In the genomic region with DNA sequence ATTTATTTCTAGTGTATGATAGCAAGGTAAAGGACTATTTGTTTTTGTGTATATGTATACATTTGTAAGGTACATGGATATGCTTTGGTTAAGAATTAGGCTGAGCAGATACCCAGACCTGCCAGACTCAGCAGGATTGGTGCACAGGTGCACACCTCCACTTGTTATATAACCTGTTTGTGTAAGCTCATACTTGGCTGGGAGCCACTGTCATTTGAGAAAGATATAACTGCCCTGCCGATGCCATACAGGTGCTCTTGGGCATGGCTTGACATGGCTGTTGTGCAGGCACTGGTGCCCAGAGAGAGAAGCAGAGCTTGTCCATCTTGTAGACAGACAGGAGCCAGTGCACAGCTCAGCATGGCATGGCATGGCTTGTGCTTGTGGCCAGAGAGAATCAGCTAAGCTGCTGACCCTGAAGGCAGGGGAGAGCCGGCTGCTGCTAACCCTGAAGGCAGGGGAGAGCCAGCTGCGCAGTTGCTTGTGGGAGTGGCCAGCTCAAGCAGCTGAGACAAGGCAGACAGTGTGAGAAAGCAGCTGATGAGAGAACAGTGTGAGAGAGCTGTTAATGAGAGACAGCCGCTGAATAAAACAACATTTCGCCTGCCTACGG, we compare ENCODE assay signal across 18 cellular contexts.
A peak's percentile ranks its signal among the peaks of the same experiment; 100 is the strongest.
DNase-seq lines count a peak whose midpoint lies in the region; ATAC-seq, FAIRE-seq and TF ChIP-seq lines count a peak whose summit lies in the region.
"Had no signal": no experiment of that assay in that cellular context is flagged by ENCODE, and none has a peak within 500 bp of the region (broad histone marks: within the 10 kb centered on the region; RNA-seq: fewer than 3 reads in every experiment).

No MANE protein-coding gene starts in this region.

- no peak overlapping the region for H3K27ac Mint-ChIP-seq in activated CD8-positive, alpha-beta T cell treated with anti-CD3 and anti-CD28 coated beads, Interleukin-2, amount 10 ng/mL, durations not matched to agents 7 days and 5 days
- H3K27ac Mint-ChIP-seq: nephron progenitor cell; T-helper 1 cell treated with Interleukin-12 subunit alpha and Interleukin-12 subunit beta and Interleukin-4 antibody, amounts not matched to agents 30 μg/mL and 1 μg/mL, for 36 hours had no signal

- TF ChIP-seq CTCF in coronary artery (IDR thresholded peaks at IDR 0.05) = no peak

- H3K4me3 ChIP-seq in coronary artery = no peak overlapping the region
- H3K4me3 ChIP-seq: BLaER1 treated with 17β-estradiol and CSF1 and Interleukin-3, amounts not matched to agents 10 nM and 100 nM; HAP-1 had no signal

- H3K4me1 Mint-ChIP-seq in activated CD8-positive, alpha-beta T cell treated with anti-CD3 and anti-CD28 coated beads, Interleukin-2, amount 10 ng/mL, durations not matched to agents 7 days and 5 days (ENCODE audit: low read depth) = peaks cover 4% of the 10 kb centered on the region
- H3K4me1 Mint-ChIP-seq: nephron progenitor cell had no signal

- H3K36me3 Mint-ChIP-seq in activated CD8-positive, alpha-beta T cell treated with anti-CD3 and anti-CD28 coated beads, Interleukin-2, amount 10 ng/mL, durations not matched to agents 7 days and 5 days (ENCODE audit: low read depth) = peaks cover 21% of the 10 kb centered on the region

- POLR2A ChIA-PET in activated CD8-positive, alpha-beta T cell treated with anti-CD3 and anti-CD28 coated beads, Interleukin-2, amount 10 ng/mL, durations not matched to agents 7 days and 5 days (lab: Charles Lee) = interaction anchor here (1.6 kb wide), 1 partner anchor 188 kb away, joined by 3 read pairs; a partner anchor contains a TSS

- H3K9me3 Mint-ChIP-seq in activated CD8-positive, alpha-beta T cell treated with anti-CD3 and anti-CD28 coated beads, Interleukin-2, amount 10 ng/mL, durations not matched to agents 7 days and 5 days (ENCODE audit: insufficient read depth) = no peaks in the 10 kb centered on the region
- H3K9me3 Mint-ChIP-seq: T-helper 1 cell treated with Interleukin-12 subunit alpha and Interleukin-12 subunit beta and Interleukin-4 antibody, amounts not matched to agents 30 μg/mL and 1 μg/mL, for 36 hours had no signal

- CTCF ChIA-PET in activated CD8-positive, alpha-beta T cell treated with anti-CD3 and anti-CD28 coated beads, Interleukin-2, amount 10 ng/mL, durations not matched to agents 7 days and 5 days (lab: Charles Lee) = interaction anchor here (0.9 to 3.7 kb wide), 3 partner anchors 10 to 157 kb away, joined by 3 to 21 read pairs (median 3); no protein-coding TSS in a partner anchor

- ATAC-seq in GM18505 (IDR thresholded peaks at IDR 0.05; ENCODE audit: unreplicated experiment) = no peak
- no peak for ATAC-seq in activated CD8-positive, alpha-beta T cell treated with anti-CD3 and anti-CD28 coated beads, Interleukin-2, amount 10 ng/mL, durations not matched to agents 7 days and 5 days

- no peak for TF ChIP-seq POLR2A in GM18505 (IDR thresholded peaks at IDR 0.05; ENCODE audit: borderline replicate concordance, extremely low read depth, insufficient read depth, insufficient read length)

- DNase-seq in DMS153 treated with DMSO at 0.1 percent for 48 hours (lab: John Stamatoyannopoulos, UW; ENCODE audit: unreplicated experiment) (peak; percentile 87), NCI-H1417 (lab: John Stamatoyannopoulos, UW) (peak; percentile 88 to 95 (median 95)), NCI-H748 treated with DMSO at 0.1 percent for 48 hours (lab: John Stamatoyannopoulos, UW) (peak; percentile 84), hippocampal formation (lab: John Stamatoyannopoulos, UW) (peak; percentile 17 to 59), urothelium cell line (ENCODE audit: low spot score) (no peak), coronary artery (ENCODE audit: low spot score) (no peak)
- no peak for DNase-seq in activated CD8-positive, alpha-beta T cell treated with anti-CD3 and anti-CD28 coated beads, Interleukin-2, amount 10 ng/mL, durations not matched to agents 7 days and 5 days
- DNase-seq: activated CD4-positive, alpha-beta T cell treated with anti-CD3 and anti-CD28 coated beads, Interleukin-2, amount 50 U/mL, for 4 hours; activated naive CD4-positive, alpha-beta T cell; cortex of kidney; kidney; NCI-H446 treated with DMSO at 0.1 percent for 48 hours; nephron progenitor cell; stimulated activated CD4-positive, alpha-beta T cell treated with anti-CD3 and anti-CD28 coated beads, Interleukin-15, amount 100 ng/mL, for 24 hours had no signal

- FAIRE-seq in urothelium cell line (lab: Jason Lieb, UNC) = no peak
- FAIRE-seq: kidney had no signal

- no peaks in the 10 kb centered on the region for H3K27me3 Mint-ChIP-seq in activated CD8-positive, alpha-beta T cell treated with anti-CD3 and anti-CD28 coated beads, Interleukin-2, amount 10 ng/mL, durations not matched to agents 7 days and 5 days (ENCODE audit: low read depth)

- no peak overlapping the region for H3K4me3 Mint-ChIP-seq in activated CD8-positive, alpha-beta T cell treated with anti-CD3 and anti-CD28 coated beads, Interleukin-2, amount 10 ng/mL, durations not matched to agents 7 days and 5 days
- H3K4me3 Mint-ChIP-seq: nephron progenitor cell; T-helper 1 cell treated with Interleukin-12 subunit alpha and Interleukin-12 subunit beta and Interleukin-4 antibody, amounts not matched to agents 30 μg/mL and 1 μg/mL, for 36 hours had no signal

- no peak overlapping the region for H3K27ac ChIP-seq in coronary artery
- H3K27ac ChIP-seq: BLaER1 treated with 17β-estradiol and CSF1 and Interleukin-3, amounts not matched to agents 10 nM and 100 nM had no signal

Comparison
In these comparisons a context has a peak if more than half of its experiments do, and no peak if none do; other contexts are left out.
1. DNase-seq: peak in DMS153 treated with DMSO at 0.1 percent for 48 hours (single experiment), NCI-H1417 (3 of 3), NCI-H748 treated with DMSO at 0.1 percent for 48 hours (single experiment) and hippocampal formation (2 of 2); none in urothelium cell line (single experiment), activated CD8-positive, alpha-beta T cell treated with anti-CD3 and anti-CD28 coated beads, Interleukin-2, amount 10 ng/mL, durations not matched to agents 7 days and 5 days (single experiment) and coronary artery (single experiment).